In genomic region chr22:31538815-31539214, GRCh38 we compare ENCODE assay signal across 1 cellular context.
TF ChIP-seq lines count a peak whose summit lies in the region.

No MANE protein-coding gene starts in this region.

TF ChIP-seq in SK-N-SH, 30 proteins besides CTCF, POLR2A, EP300 and RAD21:
- no peak for TF ChIP-seq NFIC (IDR thresholded peaks at IDR 0.05; ENCODE audit: borderline replicate concordance)
- TF ChIP-seq TEAD4 (IDR thresholded peaks at IDR 0.05; ENCODE audit: borderline replicate concordance, insufficient read depth): no peak
- no peak for TF ChIP-seq GATA2 (CRISPR knock-in tag; IDR thresholded peaks at IDR 0.05)
- no peak for TF ChIP-seq POLR2AphosphoS5 (IDR thresholded peaks at IDR 0.05; ENCODE audit: low read depth, low read length)
- no peak for TF ChIP-seq ZBTB33 (IDR thresholded peaks at IDR 0.05; ENCODE audit: borderline replicate concordance, low read depth)
- TF ChIP-seq FOXJ3 (CRISPR knock-in tag; IDR thresholded peaks at IDR 0.05): no peak
- TF ChIP-seq NRF1 (IDR thresholded peaks at IDR 0.05; ENCODE audit: low read depth, low read length): no peak
- TF ChIP-seq MEF2A (IDR thresholded peaks at IDR 0.05; ENCODE audit: borderline replicate concordance, low read depth): no peak
- TF ChIP-seq USF2 (IDR thresholded peaks at IDR 0.05; ENCODE audit: borderline replicate concordance, low read depth, low read length): no peak
- TF ChIP-seq MXI1 (IDR thresholded peaks at IDR 0.05; ENCODE audit: low read depth, low read length): no peak
- TF ChIP-seq RCOR1 (IDR thresholded peaks at IDR 0.05; ENCODE audit: low read length): no peak
